In the genomic region with DNA sequence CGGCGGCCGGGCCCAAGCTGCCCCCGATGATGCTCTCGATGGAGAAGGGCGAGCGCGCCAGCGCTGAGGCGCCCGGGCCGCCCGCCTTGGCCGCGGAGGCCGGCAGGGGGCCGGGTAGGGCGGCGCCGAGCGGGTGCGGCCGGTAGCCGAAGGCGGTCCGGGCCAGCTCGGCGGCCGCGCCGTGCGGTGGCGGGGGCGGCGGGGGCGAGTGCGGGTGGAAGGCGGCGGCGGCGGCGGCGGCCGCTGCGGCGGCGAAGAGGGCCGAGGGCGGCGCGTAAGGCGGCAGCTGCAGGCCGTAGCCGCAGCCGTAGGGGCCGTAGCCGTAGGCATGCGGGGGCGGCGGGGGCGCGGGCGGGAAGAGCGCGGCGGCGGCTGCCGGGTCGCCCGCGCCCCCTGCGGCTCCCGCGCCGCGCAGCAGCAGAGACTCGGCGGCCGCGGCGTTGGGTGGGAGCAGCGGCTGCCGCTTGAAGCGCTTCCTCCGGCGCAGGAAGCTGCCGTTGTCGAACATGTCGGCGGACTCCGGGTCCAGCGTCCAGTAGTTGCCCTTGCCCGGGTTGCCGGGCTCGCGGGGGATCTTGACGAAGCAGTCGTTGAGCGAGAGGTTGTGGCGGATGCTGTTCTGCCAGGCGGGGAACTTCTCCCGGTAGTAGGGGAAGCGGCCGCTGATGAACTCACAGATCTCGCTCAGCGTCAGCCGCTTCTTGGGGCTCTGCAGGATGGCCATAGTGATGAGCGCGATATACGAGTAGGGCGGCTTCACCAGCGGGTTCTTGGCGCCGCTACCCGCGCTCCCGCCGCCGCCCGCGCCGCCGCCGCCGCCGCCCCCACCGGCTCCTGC, we compare ENCODE assay signal across 8 cellular contexts. TPM values are rescaled to one million over a fixed set of nuclear protein-coding genes. Genes with fewer than 3 reads are reported as not detected.
DNase-seq lines count a peak whose midpoint lies in the region; ATAC-seq and TF ChIP-seq lines count a peak whose summit lies in the region.

No MANE protein-coding gene starts in this region.

- no peaks in the 10 kb centered on the region for H3K9me2 ChIP-seq in PC-3 (replicated peaks; ENCODE audit: low read length)

- H3K36me3 ChIP-seq in H7 (replicated peaks; ENCODE audit: control insufficient read depth, insufficient read depth, low read length) = no peaks in the 10 kb centered on the region
- H3K36me3 ChIP-seq in PC-3 (ENCODE audit: low read depth, low read length) = no peaks in the 10 kb centered on the region
- H3K36me3 ChIP-seq in iPS-18a (ENCODE audit: control insufficient read depth, low read depth, low read length) = no peaks in the 10 kb centered on the region

- peaks cover 12% of the 10 kb centered on the region for H3K4me1 ChIP-seq in PC-3 (ENCODE audit: insufficient read depth, low read length)
- peaks cover 23% of the 10 kb centered on the region for H3K4me1 ChIP-seq in iPS-18a (ENCODE audit: control insufficient read depth, low read depth, low read length)

- H3K27ac ChIP-seq in PC-3 (ENCODE audit: low read length) (no peak overlapping the region), iPS-18a (ENCODE audit: low read length) (no peak overlapping the region)

- H3K4me3 ChIP-seq in H7 (ENCODE audit: insufficient read depth, low read depth, low read length) = peak overlapping the region; percentile 27
- peak overlapping the region; percentile 78 for H3K4me3 ChIP-seq in PC-3 (ENCODE audit: low read length)
- H3K4me3 ChIP-seq in iPS-18a (ENCODE audit: low read length) = peak overlapping the region; percentile 25

- H3K4me2 ChIP-seq in PC-3 (ENCODE audit: low read length) = peak overlapping the region; percentile 73

- H3K4me1 Mint-ChIP-seq in activated naive CD8-positive, alpha-beta T cell treated with anti-CD3 and anti-CD28 coated beads, Interleukin-2, amount 50 U/mL, for 24 hours = peaks cover 19% of the 10 kb centered on the region

- no peaks in the 10 kb centered on the region for H3K9me3 ChIP-seq in PC-3 (ENCODE audit: low read length)
- no peaks in the 10 kb centered on the region for H3K9me3 ChIP-seq in iPS-18a (ENCODE audit: control insufficient read depth, low read depth, low read length)

- POLR2A ChIA-PET in PC-3 (lab: Charles Lee; ENCODE audit: unreplicated experiment) = interaction anchor here (0.6 kb wide), 3 partner anchors 166 to 267 kb away, joined by 3 to 5 read pairs (median 3); no protein-coding TSS in a partner anchor

- H3K79me2 ChIP-seq in PC-3 (ENCODE audit: low read length) = peaks cover 26% of the 10 kb centered on the region

- H3K27me3 ChIP-seq in H7 (ENCODE audit: control insufficient read depth, insufficient read depth, low read length) = peaks cover 94% of the 10 kb centered on the region
- no peaks in the 10 kb centered on the region for H3K27me3 ChIP-seq in PC-3 (ENCODE audit: low read length)
- H3K27me3 ChIP-seq in iPS-18a (ENCODE audit: control insufficient read depth, insufficient read depth, low read length) = peaks cover 94% of the 10 kb centered on the region

- no peak overlapping the region for H3K27ac Mint-ChIP-seq in activated naive CD8-positive, alpha-beta T cell treated with anti-CD3 and anti-CD28 coated beads, Interleukin-2, amount 50 U/mL, for 24 hours

- peaks cover 3% of the 10 kb centered on the region for H3K36me3 Mint-ChIP-seq in activated naive CD8-positive, alpha-beta T cell treated with anti-CD3 and anti-CD28 coated beads, Interleukin-2, amount 50 U/mL, for 24 hours (ENCODE audit: low read depth)

- H3K4me3 Mint-ChIP-seq in activated naive CD8-positive, alpha-beta T cell treated with anti-CD3 and anti-CD28 coated beads, Interleukin-2, amount 50 U/mL, for 24 hours = peak overlapping the region; percentile 82

- H3F3A ChIP-seq in PC-3 (ENCODE audit: low read length, unreplicated experiment) = no peaks in the 10 kb centered on the region

- peaks cover 14% of the 10 kb centered on the region; the same call in 1 of the 2 replicates for H4K20me1 ChIP-seq in PC-3 (ENCODE audit: low read length)

- CTCF ChIA-PET in PC-3 (lab: Charles Lee) = interaction anchor here (1.1 to 2.0 kb wide), 2 partner anchors 126 to 232 kb away, joined by 3 to 13 read pairs; no protein-coding TSS in a partner anchor

- H3K9me3 Mint-ChIP-seq in activated naive CD8-positive, alpha-beta T cell treated with anti-CD3 and anti-CD28 coated beads, Interleukin-2, amount 50 U/mL, for 24 hours = peaks cover 9% of the 10 kb centered on the region

- ATAC-seq in PC-3 = peak; percentile 37
- peak; percentile 45 for ATAC-seq in activated naive CD8-positive, alpha-beta T cell treated with anti-CD3 and anti-CD28 coated beads, Interleukin-2, amount 50 U/mL, for 24 hours
- ATAC-seq in HG03045 (IDR thresholded peaks at IDR 0.05; ENCODE audit: unreplicated experiment) = no peak
- ATAC-seq in HG02763 (IDR thresholded peaks at IDR 0.05; ENCODE audit: unreplicated experiment) = no peak

- TF ChIP-seq CTCF in PC-3 (conservative IDR thresholded peaks at IDR 0.05; ENCODE audit: low read depth, low read length) = no peak

- DNase-seq in COLO668 (lab: John Stamatoyannopoulos, UW; ENCODE audit: unreplicated experiment) (peak; percentile 64), H7 (peak; percentile 80), PC-3 (peak; percentile 38)
- DNase-seq in activated naive CD8-positive, alpha-beta T cell treated with anti-CD3 and anti-CD28 coated beads, Interleukin-2, amount 50 U/mL, for 24 hours = peak; percentile 39
- DNase-seq in stimulated activated CD4-positive, alpha-beta T cell treated with anti-CD3 and anti-CD28 coated beads, Interleukin-4, amount 100 ng/mL, for 24 hours = peak; percentile 38

- H2AFZ ChIP-seq in PC-3 (ENCODE audit: low read length) = 0 out of 2 replicates have a peak overlapping the region, but pooled peaks have one; percentile 50

- H3K27me3 Mint-ChIP-seq in activated naive CD8-positive, alpha-beta T cell treated with anti-CD3 and anti-CD28 coated beads, Interleukin-2, amount 50 U/mL, for 24 hours = peaks cover 84% of the 10 kb centered on the region

- BruUV-seq in PC-3 (replicated peaks; lab: Mats Ljungman, UMichigan) = no TSS peak

- intact Hi-C loops in PC-3 (cut with micrococcal nuclease) = no loop called here

- H3K9ac ChIP-seq in PC-3 (ENCODE audit: low read length) (peak overlapping the region; percentile 72), iPS-18a (ENCODE audit: low read length) (no peak overlapping the region)

RNA-seq across cellular contexts. Expression of a gene that starts 1.1 kb away (rescaled TPM):
- 2.5 and 2.6 TPM in 2 replicates for total RNA-seq in H7 (2014; rRNA removed; shearing (Covaris generic))
- 10.3 and 12.8 TPM in 2 replicates for total RNA-seq in PC-3 (2014; rRNA removed)

RNA-seq across cellular contexts. Expression of a gene that starts 50.8 kb away (rescaled TPM):
- 347 and 420 TPM in 2 replicates for total RNA-seq in H7 (2014; rRNA removed; shearing (Covaris generic))
- total RNA-seq in PC-3 (2014; rRNA removed) = 249 and 291 TPM in 2 replicates

Comparison
In these comparisons a context has a peak if more than half of its experiments do, and no peak if none do; other contexts are left out.
1. H3K4me3 ChIP-seq: peak in every context shown above with its lines; median percentile 78 in PC-3; 27 in H7; 25 in iPS-18a.
2. ATAC-seq: peak in PC-3 (single experiment) and activated naive CD8-positive, alpha-beta T cell treated with anti-CD3 and anti-CD28 coated beads, Interleukin-2, amount 50 U/mL, for 24 hours (single experiment); none in HG03045 (single experiment) and HG02763 (single experiment).
3. Peak in every context shown above with its lines, with median percentiles within 50 percentile points of each other: DNase-seq.